In the genomic region with DNA sequence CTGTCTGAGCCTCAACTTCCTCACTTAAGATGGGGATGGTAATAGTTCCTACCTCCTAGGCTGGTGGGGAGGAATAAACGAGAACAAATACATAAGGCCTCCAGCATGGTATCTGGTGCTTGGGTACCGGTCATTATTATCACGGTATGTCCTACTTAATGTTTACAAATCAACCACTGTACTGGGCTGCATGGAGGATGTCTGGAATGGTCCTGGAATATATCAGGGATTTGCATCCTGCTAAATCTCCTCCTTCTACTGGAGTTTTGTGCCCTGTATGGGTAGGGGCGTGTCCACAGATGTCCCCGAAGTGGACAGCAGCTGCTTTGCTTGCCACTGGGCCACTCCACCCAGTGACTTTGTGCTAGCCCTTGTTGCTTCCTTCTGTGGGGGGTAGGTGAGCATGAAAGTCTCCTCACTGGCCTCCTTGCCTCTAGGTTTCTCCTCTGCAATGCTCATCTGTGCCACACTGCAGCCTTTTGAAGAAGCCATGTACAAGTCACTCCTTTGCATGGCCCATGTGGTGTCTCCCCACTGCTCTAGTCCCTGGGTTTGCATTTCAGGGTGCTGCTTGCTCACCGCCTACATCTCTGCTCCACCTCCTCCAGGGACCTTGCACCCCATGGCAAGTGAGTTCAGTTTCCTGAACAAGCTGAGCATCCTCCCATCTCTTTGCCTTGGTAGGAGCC, we compare ENCODE assay signal across 16 cellular contexts. TPM values are rescaled to one million over a fixed set of nuclear protein-coding genes. Genes with fewer than 3 reads are reported as not detected.
DNase-seq lines count a peak whose midpoint lies in the region; ATAC-seq and TF ChIP-seq lines count a peak whose summit lies in the region.
"Had no signal": no experiment of that assay in that cellular context is flagged by ENCODE, and none has a peak within 500 bp of the region (broad histone marks: within the 10 kb centered on the region; RNA-seq: fewer than 3 reads in every experiment).

No MANE protein-coding gene starts in this region.

- H3K4me3 ChIP-seq in neural progenitor cell: no peak overlapping the region
- H3K4me3 ChIP-seq: heart left ventricle, upper lobe of right lung had no signal

- POLR2A ChIA-PET in CD4-positive, alpha-beta T cell (lab: Charles Lee): interaction anchor here (1.9 kb wide), 1 partner anchor 28 kb away, joined by 9 read pairs; no protein-coding TSS in a partner anchor

- peak overlapping the region; percentile 96 for H3K4me3 Mint-ChIP-seq in CD4-positive, alpha-beta T cell
- peak overlapping the region; percentile 90 for H3K4me3 Mint-ChIP-seq in neural progenitor cell
- H3K4me3 Mint-ChIP-seq: stimulated activated naive CD8-positive, alpha-beta T cell treated with anti-CD3 and anti-CD28 coated beads, Interleukin-15, amount 100 ng/mL, for 72 hours had no signal

- peaks cover 14% of the 10 kb centered on the region for H4K20me1 ChIP-seq in neural progenitor cell (ENCODE audit: low read depth)

- no peak overlapping the region for H3K27ac ChIP-seq in CD4-positive, alpha-beta T cell (ENCODE audit: low read depth, low read length)
- H3K27ac ChIP-seq in neural progenitor cell (no peak overlapping the region), substantia nigra (ENCODE audit: low read depth, low read length, poor library complexity, severe bottlenecking) (no peak overlapping the region)
- H3K27ac ChIP-seq: parathyroid adenoma, upper lobe of right lung had no signal

- H3K36me3 ChIP-seq in neural progenitor cell: no peaks in the 10 kb centered on the region
- H3K36me3 ChIP-seq: heart left ventricle, upper lobe of right lung had no signal

- CTCF ChIA-PET in CD4-positive, alpha-beta T cell (lab: Charles Lee): interaction anchor here (1.4 kb wide), 1 partner anchor 27 kb away, joined by 4 read pairs; no protein-coding TSS in a partner anchor

- no peak overlapping the region for H3K9ac ChIP-seq in neural progenitor cell
- H3K9ac ChIP-seq: parathyroid adenoma had no signal

- TF ChIP-seq CTCF in CD4-positive, alpha-beta T cell (IDR thresholded peaks at IDR 0.05): no peak
- TF ChIP-seq CTCF in GM10266 (IDR thresholded peaks at IDR 0.05; ENCODE audit: control insufficient read depth, insufficient read depth, low read depth, missing control alignments) (no peak), neural progenitor cell (IDR thresholded peaks at IDR 0.05) (no peak)

- H3K4me2 ChIP-seq in neural progenitor cell: no peak overlapping the region

- H3K36me3 Mint-ChIP-seq in CD4-positive, alpha-beta T cell (ENCODE audit: low read depth): peaks cover 19% of the 10 kb centered on the region
- peaks cover 2% of the 10 kb centered on the region for H3K36me3 Mint-ChIP-seq in neural progenitor cell

- H3K27me3 Mint-ChIP-seq in CD4-positive, alpha-beta T cell: no peaks in the 10 kb centered on the region
- H3K27me3 Mint-ChIP-seq in neural progenitor cell (ENCODE audit: insufficient read depth, low read depth): peaks cover 14% of the 10 kb centered on the region

- peak overlapping the region; percentile 99 for H3K27ac Mint-ChIP-seq in CD4-positive, alpha-beta T cell
- H3K27ac Mint-ChIP-seq in neural progenitor cell: no peak overlapping the region
- H3K27ac Mint-ChIP-seq: stimulated activated naive CD8-positive, alpha-beta T cell treated with anti-CD3 and anti-CD28 coated beads, Interleukin-15, amount 100 ng/mL, for 72 hours had no signal

- ATAC-seq in CD4-positive, alpha-beta T cell (ENCODE audit: poor library complexity): peak; percentile 18
- ATAC-seq: heart left ventricle; stimulated activated naive CD8-positive, alpha-beta T cell treated with anti-CD3 and anti-CD28 coated beads, Interleukin-15, amount 100 ng/mL, for 72 hours; upper lobe of right lung had no signal

- intact Hi-C loops in CD4-positive, alpha-beta T cell (cut with DNase I, micrococcal nuclease): loop anchor here (5.0 to 10.0 kb wide), 6 partner anchors 52 to 898 kb away; a partner anchor contains a TSS

- H3K9me3 ChIP-seq in CD4-positive, alpha-beta T cell (ENCODE audit: control insufficient read depth, low read length): no peaks in the 10 kb centered on the region
- H3K9me3 ChIP-seq in neural progenitor cell (ENCODE audit: low read depth): no peaks in the 10 kb centered on the region
- H3K9me3 ChIP-seq: heart left ventricle, upper lobe of right lung had no signal

- peaks cover 4% of the 10 kb centered on the region for H3K4me1 ChIP-seq in neural progenitor cell
- H3K4me1 ChIP-seq: parathyroid adenoma had no signal

- DNase-seq in CD4-positive, alpha-beta T cell: peak in 1 of 10 experiments; percentile 18
- DNase-seq in GM10266 (ENCODE audit: extremely low spot score) (peak; percentile 32), ecto neural progenitor cell (ENCODE audit: low spot score) (peak; percentile 43), neural progenitor cell (ENCODE audit: low spot score) (no peak), NCI-H446 (lab: John Stamatoyannopoulos, UW) (no peak), substantia nigra (lab: John Stamatoyannopoulos, UW) (no peak), HuH-7.5 (ENCODE audit: low spot score) (no peak), COR-L47 (lab: John Stamatoyannopoulos, UW) (no peak)
- DNase-seq: activated CD4-positive, alpha-beta T cell treated with anti-CD3 and anti-CD28 coated beads, Interleukin-2, amount 50 U/mL, for 1 hour; activated naive CD4-positive, alpha-beta T cell treated with anti-CD3 and anti-CD28 coated beads, Interleukin-2, amount 50 U/mL, for 16 hours; heart left ventricle; NCI-H2029 treated with DMSO at 0.1 percent for 48 hours; stimulated activated CD4-positive, alpha-beta T cell treated with anti-CD3 and anti-CD28 coated beads, Interleukin-2, amount 100 ng/mL, for 24 hours; stimulated activated naive CD8-positive, alpha-beta T cell treated with anti-CD3 and anti-CD28 coated beads, Interleukin-15, amount 100 ng/mL, for 72 hours; upper lobe of right lung had no signal

- H2AFZ ChIP-seq in neural progenitor cell (replicated peaks): no peak overlapping the region
- H2AFZ ChIP-seq: parathyroid adenoma had no signal

- H3K27me3 ChIP-seq in CD4-positive, alpha-beta T cell (ENCODE audit: control insufficient read depth, insufficient read depth, low read length): no peaks in the 10 kb centered on the region
- peaks cover 29% of the 10 kb centered on the region for H3K27me3 ChIP-seq in neural progenitor cell
- H3K27me3 ChIP-seq: heart left ventricle, upper lobe of right lung had no signal

- H3F3A ChIP-seq in neural progenitor cell (ENCODE audit: low read depth): peaks cover 13% of the 10 kb centered on the region

- H3K4me1 Mint-ChIP-seq in CD4-positive, alpha-beta T cell (ENCODE audit: low read depth): peaks cover 32% of the 10 kb centered on the region
- H3K4me1 Mint-ChIP-seq in neural progenitor cell: peaks cover 35% of the 10 kb centered on the region

- H3K79me2 ChIP-seq in neural progenitor cell (ENCODE audit: low read depth): peaks cover 24% of the 10 kb centered on the region

- no peaks in the 10 kb centered on the region for H3K9me3 Mint-ChIP-seq in CD4-positive, alpha-beta T cell
- no peaks in the 10 kb centered on the region for H3K9me3 Mint-ChIP-seq in neural progenitor cell
- H3K9me3 Mint-ChIP-seq: stimulated activated naive CD8-positive, alpha-beta T cell treated with anti-CD3 and anti-CD28 coated beads, Interleukin-15, amount 100 ng/mL, for 72 hours had no signal

RNA-seq across cellular contexts. Expression of a gene that starts 2.2 kb away (rescaled TPM):
- 10 to 100 TPM; 33.5 to 35.3 TPM for total RNA-seq in CD4-positive, alpha-beta T cell
- total RNA-seq in neural progenitor cell (ENCODE audit: low replicate concordance): 6.6 and 12.5 TPM in 2 replicates

Comparison
In these comparisons a context has a peak if more than half of its experiments do, and no peak if none do; other contexts are left out.
1. DNase-seq: peak in GM10266 (single experiment) and ecto neural progenitor cell (single experiment); none in neural progenitor cell (single experiment), NCI-H446 (0 of 2), substantia nigra (0 of 49), HuH-7.5 (single experiment) and COR-L47 (single experiment).